In genomic region chr17:39722965-39723848, GRCh38 we compare ENCODE assay signal across 16 cellular contexts. TPM values are rescaled to one million over a fixed set of nuclear protein-coding genes. Genes with fewer than 3 reads are reported as not detected.
DNase-seq lines count a peak whose midpoint lies in the region; ATAC-seq, FAIRE-seq and TF ChIP-seq lines count a peak whose summit lies in the region.
"Had no signal": no experiment of that assay in that cellular context is flagged by ENCODE, and none has a peak within 500 bp of the region (broad histone marks: within the 10 kb centered on the region; RNA-seq: fewer than 3 reads in every experiment).

No MANE protein-coding gene starts in this region.

- intact Hi-C loops in activated CD4-positive, alpha-beta memory T cell treated with anti-CD3 and anti-CD28 coated beads for 36 hours (cut with micrococcal nuclease) = no loop called here
- intact Hi-C loops in GM12878 (cut with micrococcal nuclease; ENCODE audit: unreplicated experiment) = no loop called here

- H3K79me2 ChIP-seq in GM12878 (ENCODE audit: control insufficient read depth, insufficient read depth, low read length) = no peaks in the 10 kb centered on the region

- BruUV-seq in GM12878 (replicated peaks; lab: Mats Ljungman, UMichigan) = no TSS peak

- no peak for TF ChIP-seq CTCF in GM12878 (IDR thresholded peaks at IDR 0.05 in 2 of 3, conservative IDR thresholded peaks at IDR 0.05 in 1 of 3; ENCODE audit: control insufficient read depth in 2 of 3, extremely low read depth in 1 of 3, insufficient read depth in 1 of 3, low read depth in 3 of 3, low read length in 3 of 3)

- H3K9me3 ChIP-seq in HUES6 (ENCODE audit: control insufficient read depth, insufficient read depth, low read depth, low read length) (no peaks in the 10 kb centered on the region), GM12878 (replicated peaks; ENCODE audit: control insufficient read depth, insufficient read depth, low read length) (no peaks in the 10 kb centered on the region)
- H3K9me3 ChIP-seq: upper lobe of left lung had no signal

- WGBS in GM12878 (ENCODE audit: insufficient coverage, insufficient replicate concordance, low lambda C conversion rate, missing lambda C conversion rate) = 84% methylated on average over 30 of the region's 34 CpGs

- no peak overlapping the region for H2AFZ ChIP-seq in GM12878 (ENCODE audit: control insufficient read depth, low read depth, low read length)

- ATAC-seq in GM12878 = peak; percentile 69

- TF ChIP-seq POLR2A in GM12878 (IDR thresholded peaks at IDR 0.05; ENCODE audit: low read depth, low read length) = no peak

- peaks cover 9% of the 10 kb centered on the region for H3K4me1 ChIP-seq in HUES6 (ENCODE audit: control insufficient read depth, insufficient read depth, low read length)
- H3K4me1 ChIP-seq in GM12878 (ENCODE audit: control insufficient read depth, insufficient read depth, low read length) = no peaks in the 10 kb centered on the region

- no peak overlapping the region for H3K4me2 ChIP-seq in GM12878 (ENCODE audit: control insufficient read depth, insufficient read depth)

- RAD21 ChIA-PET in GM12878 (lab: Charles Lee; ENCODE audit: unreplicated experiment) = no interaction called here

- TF ChIP-seq EP300 in GM12878 (IDR thresholded peaks at IDR 0.05; ENCODE audit: borderline replicate concordance in 1 of 2, control insufficient read depth in 1 of 2, low read depth in 2 of 2, low read length in 2 of 2) = no peak

- no peak overlapping the region for H3K9ac ChIP-seq in HUES6 (ENCODE audit: low read length)
- H3K9ac ChIP-seq in GM12878 (ENCODE audit: control insufficient read depth, insufficient read depth, low read length) = no peak overlapping the region

- no peak for FAIRE-seq in GM12878 (lab: Jason Lieb, UNC)
- FAIRE-seq: small intestine had no signal

- CTCF ChIA-PET in activated CD4-positive, alpha-beta memory T cell treated with anti-CD3 and anti-CD28 coated beads for 36 hours (lab: Charles Lee) = interaction anchor here (1.2 kb wide), 1 partner anchor 70 kb away, joined by 7 read pairs; no protein-coding TSS in a partner anchor
- CTCF ChIA-PET in activated CD4-positive, alpha-beta memory T cell treated with anti-CD3 and anti-CD28 coated beads, Interleukin-2, amount 10 ng/mL, durations not matched to agents 7 days and 5 days (lab: Charles Lee) = interaction anchor here (0.8 kb wide), 1 partner anchor 7 kb away, joined by 5 read pairs; the partner anchor contains the start of gene MIEN1
- CTCF ChIA-PET in GM12878 (lab: Yijun Ruan, JAX) = no interaction called here

- POLR2A ChIA-PET in activated CD4-positive, alpha-beta memory T cell treated with anti-CD3 and anti-CD28 coated beads for 36 hours (lab: Charles Lee) = no interaction called here
- POLR2A ChIA-PET in activated CD4-positive, alpha-beta memory T cell treated with anti-CD3 and anti-CD28 coated beads, Interleukin-2, amount 10 ng/mL, durations not matched to agents 7 days and 5 days (lab: Charles Lee) = no interaction called here
- POLR2A ChIA-PET in GM12878 (lab: Charles Lee) = no interaction called here

- in situ Hi-C loops in GM12878 (cut with MboI) = no loop called here

- H3K4me1 Mint-ChIP-seq in activated CD4-positive, alpha-beta memory T cell treated with anti-CD3 and anti-CD28 coated beads for 36 hours (ENCODE audit: low read depth) = no peaks in the 10 kb centered on the region
- H3K4me1 Mint-ChIP-seq in activated CD4-positive, alpha-beta memory T cell treated with anti-CD3 and anti-CD28 coated beads, Interleukin-2, amount 10 ng/mL, durations not matched to agents 7 days and 5 days = no peaks in the 10 kb centered on the region

- H3K27me3 ChIP-seq in HUES6 (ENCODE audit: control insufficient read depth, insufficient read depth, low read length) (no peaks in the 10 kb centered on the region), GM12878 (replicated peaks in 1 of 2; ENCODE audit: control insufficient read depth in 2 of 2, insufficient read depth in 2 of 2, low read length in 1 of 2) (no peaks in the 10 kb centered on the region)
- H3K27me3 ChIP-seq: brain microvascular endothelial cell, upper lobe of left lung had no signal

- H3K4me3 Mint-ChIP-seq in activated CD4-positive, alpha-beta memory T cell treated with anti-CD3 and anti-CD28 coated beads for 36 hours = no peak overlapping the region
- H3K4me3 Mint-ChIP-seq in activated CD4-positive, alpha-beta memory T cell treated with anti-CD3 and anti-CD28 coated beads, Interleukin-2, amount 10 ng/mL, durations not matched to agents 7 days and 5 days = no peak overlapping the region

- TF ChIP-seq RAD21 in GM12878 (IDR thresholded peaks at IDR 0.05; ENCODE audit: insufficient read depth, low read depth, low read length) = no peak

- H3K27ac Mint-ChIP-seq in activated CD4-positive, alpha-beta memory T cell treated with anti-CD3 and anti-CD28 coated beads for 36 hours = no peak overlapping the region
- no peak overlapping the region for H3K27ac Mint-ChIP-seq in activated CD4-positive, alpha-beta memory T cell treated with anti-CD3 and anti-CD28 coated beads, Interleukin-2, amount 10 ng/mL, durations not matched to agents 7 days and 5 days

- H3K9me3 Mint-ChIP-seq in activated CD4-positive, alpha-beta memory T cell treated with anti-CD3 and anti-CD28 coated beads for 36 hours = no peaks in the 10 kb centered on the region
- H3K9me3 Mint-ChIP-seq in activated CD4-positive, alpha-beta memory T cell treated with anti-CD3 and anti-CD28 coated beads, Interleukin-2, amount 10 ng/mL, durations not matched to agents 7 days and 5 days = no peaks in the 10 kb centered on the region

- peak; percentile 22 for DNase-seq in activated CD4-positive, alpha-beta memory T cell treated with anti-CD3 and anti-CD28 coated beads for 36 hours
- DNase-seq in activated CD4-positive, alpha-beta memory T cell treated with anti-CD3 and anti-CD28 coated beads, Interleukin-2, amount 10 ng/mL, durations not matched to agents 7 days and 5 days = no peak
- DNase-seq in GM12878 (ENCODE audit: low read depth, low spot score) (no peak), HCEC 1CT (no peak), T1000 (lab: John Stamatoyannopoulos, UW) (no peak), NCI-H1105 treated with DMSO at 0.1 percent for 48 hours (lab: John Stamatoyannopoulos, UW) (no peak)
- peak; percentile 54 for DNase-seq in stimulated activated CD8-positive, alpha-beta memory T cell treated with anti-CD3 and anti-CD28 coated beads, Interleukin-4, amount 100 ng/mL, for 48 hours
- DNase-seq: brain microvascular endothelial cell, glutamatergic neuron, NCI-H1092 treated with DMSO at 0.1 percent for 48 hours, NCI-H526, small intestine had no signal

- peak overlapping the region; percentile 12; the same call in 1 of the 2 replicates for H3K4me3 ChIP-seq in HUES6 (ENCODE audit: low read depth, low read length)
- H3K4me3 ChIP-seq in GM12878 = no peak overlapping the region
- H3K4me3 ChIP-seq: upper lobe of left lung had no signal

- no peak overlapping the region for H3K27ac ChIP-seq in HUES6 (ENCODE audit: low read depth, low read length)
- no peak overlapping the region for H3K27ac ChIP-seq in GM12878 (ENCODE audit: control insufficient read depth, insufficient read depth)
- H3K27ac ChIP-seq: brain microvascular endothelial cell, upper lobe of left lung, VCaP had no signal

- H3K36me3 Mint-ChIP-seq in activated CD4-positive, alpha-beta memory T cell treated with anti-CD3 and anti-CD28 coated beads for 36 hours = peaks cover 3% of the 10 kb centered on the region
- peaks cover under 1% of the 10 kb centered on the region for H3K36me3 Mint-ChIP-seq in activated CD4-positive, alpha-beta memory T cell treated with anti-CD3 and anti-CD28 coated beads, Interleukin-2, amount 10 ng/mL, durations not matched to agents 7 days and 5 days (ENCODE audit: low read depth)

- H4K20me1 ChIP-seq in GM12878 (ENCODE audit: control insufficient read depth, insufficient read depth) = no peaks in the 10 kb centered on the region

- SMC1A ChIA-PET in GM12878 (lab: Charles Lee; ENCODE audit: uncharacterized antibody, unreplicated experiment) = no interaction called here

- H3K27me3 Mint-ChIP-seq in activated CD4-positive, alpha-beta memory T cell treated with anti-CD3 and anti-CD28 coated beads for 36 hours = no peaks in the 10 kb centered on the region
- H3K27me3 Mint-ChIP-seq in activated CD4-positive, alpha-beta memory T cell treated with anti-CD3 and anti-CD28 coated beads, Interleukin-2, amount 10 ng/mL, durations not matched to agents 7 days and 5 days = no peaks in the 10 kb centered on the region

- H3K36me3 ChIP-seq in HUES6 (ENCODE audit: control insufficient read depth, insufficient read depth, low read length) (peaks cover 86% of the 10 kb centered on the region), GM12878 (ENCODE audit: control insufficient read depth in 2 of 2, insufficient read depth in 2 of 2, low read length in 1 of 2) (0 out of 4 replicates have a peak, but pooled peaks cover 0 to 3% of the 10 kb centered on the region in 2 experiments)

RNA-seq across cellular contexts. Expression of gene MIEN1, which starts 7.1 kb away (rescaled TPM):
- 10 to 100 TPM; 41.0 to 43.8 TPM for total RNA-seq in activated CD4-positive, alpha-beta memory T cell treated with anti-CD3 and anti-CD28 coated beads for 36 hours
- total RNA-seq in activated CD4-positive, alpha-beta memory T cell treated with anti-CD3 and anti-CD28 coated beads, Interleukin-2, amount 10 ng/mL, durations not matched to agents 7 days and 5 days = 10 to 100 TPM; 40.1 to 45.1 TPM
- total RNA-seq in GM12878 (2013; cell fraction: nucleolus; rRNA removed) = 14.7 and 16.1 TPM in 2 replicates
- 42.5 and 50.5 TPM in 2 replicates for total RNA-seq in GM12878 (2014; rRNA removed)
- total RNA-seq in GM12878 (2014; rRNA removed; fragmentation: Illumina TruSeq; extraction: Trizol) = 34.2 and 41.5 TPM in 2 replicates
- 36.6 and 39.7 TPM in 2 replicates for total RNA-seq in GM12878 (2021)
- 47.5 TPM for polyA plus RNA-seq in GM12878 (2011; ENCODE audit: low read depth)
- 29.2 and 45.0 TPM in 2 replicates for polyA plus RNA-seq in GM12878 (2011; rRNA removed)
- polyA plus RNA-seq in GM12878 (2011; cell fraction: cytosol; rRNA removed) = 61.0 and 70.8 TPM in 2 replicates
- 29.0 and 38.3 TPM in 2 replicates for polyA plus RNA-seq in GM12878 (2011; cell fraction: nucleus; rRNA removed)
- polyA plus RNA-seq in GM12878 (2012) = 37.8 and 45.6 TPM in 2 replicates
- 69.2 and 74.4 TPM in 2 replicates for polyA plus RNA-seq in GM12878 (2014; fragmentation: Illumina TruSeq; extraction: Trizol)
- polyA plus RNA-seq in GM12878 (2014; fragmentation: Nextera tagmentation; extraction: Ambion mirVana) = 10 to 100 TPM; 24.9 to 42.5 TPM
- 61.5 and 70.1 TPM in 2 replicates for polyA plus RNA-seq in GM12878 (2014; rRNA removed)
- polyA plus RNA-seq in GM12878 (2016; fragmentation: Nextera tagmentation; extraction: Ambion mirVana) = 10 to 100 TPM; 86.4 to 89.1 TPM
- polyA minus RNA-seq in GM12878 (2011; rRNA and poly(A)+ RNA removed) = 14.0 and 24.9 TPM in 2 replicates
- polyA minus RNA-seq in GM12878 (2011; cell fraction: cytosol; rRNA and poly(A)+ RNA removed) = 11.0 and 11.6 TPM in 2 replicates
- 21.4 and 28.5 TPM in 2 replicates for polyA minus RNA-seq in GM12878 (2011; cell fraction: nucleus; rRNA and poly(A)+ RNA removed)

RNA-seq across cellular contexts. Expression of gene GRB7, which starts 14.5 kb away (rescaled TPM):
- 1 to 10 TPM in 1 of 2 experiments, under 1 TPM in 1; 0.34 to 1.2 TPM for total RNA-seq in activated CD4-positive, alpha-beta memory T cell treated with anti-CD3 and anti-CD28 coated beads for 36 hours
- total RNA-seq in activated CD4-positive, alpha-beta memory T cell treated with anti-CD3 and anti-CD28 coated beads, Interleukin-2, amount 10 ng/mL, durations not matched to agents 7 days and 5 days = under 1 TPM; 0.30 to 0.40 TPM
- 1.0 and 1.4 TPM in 2 replicates for total RNA-seq in GM12878 (2013; cell fraction: nucleolus; rRNA removed)
- total RNA-seq in GM12878 (2014; rRNA removed) = 0.16 and 0.34 TPM in 2 replicates
- 0.09 TPM in 1 of 2 replicates, not detected in the other for total RNA-seq in GM12878 (2014; rRNA removed; fragmentation: Illumina TruSeq; extraction: Trizol)
- 0.23 and 0.45 TPM in 2 replicates for total RNA-seq in GM12878 (2021)
- polyA plus RNA-seq in GM12878 (2011; ENCODE audit: low read depth) = not detected
- polyA plus RNA-seq in GM12878 (2011; rRNA removed) = 0.05 and 0.10 TPM in 2 replicates
- polyA plus RNA-seq in GM12878 (2011; cell fraction: cytosol; rRNA removed) = 0.04 and 0.08 TPM in 2 replicates
- polyA plus RNA-seq in GM12878 (2011; cell fraction: nucleus; rRNA removed) = 0.24 and 0.28 TPM in 2 replicates
- 0.35 and 0.38 TPM in 2 replicates for polyA plus RNA-seq in GM12878 (2012)
- polyA plus RNA-seq in GM12878 (2014; fragmentation: Illumina TruSeq; extraction: Trizol) = 0.19 and 0.65 TPM in 2 replicates
- not detected for polyA plus RNA-seq in GM12878 (2014; fragmentation: Nextera tagmentation; extraction: Ambion mirVana)
- polyA plus RNA-seq in GM12878 (2014; rRNA removed) = 0.19 and 0.36 TPM in 2 replicates
- polyA plus RNA-seq in GM12878 (2016; fragmentation: Nextera tagmentation; extraction: Ambion mirVana) = under 1 TPM in 1 of 2 experiments, not detected in 1; 0.09 TPM
- polyA minus RNA-seq in GM12878 (2011; rRNA and poly(A)+ RNA removed) = not detected in 2 replicates
- polyA minus RNA-seq in GM12878 (2011; cell fraction: cytosol; rRNA and poly(A)+ RNA removed) = not detected in 2 replicates
- polyA minus RNA-seq in GM12878 (2011; cell fraction: nucleus; rRNA and poly(A)+ RNA removed) = 0.12 TPM in 1 of 2 replicates, not detected in the other

RNA-seq across cellular contexts. Expression of gene ERBB2, which starts 23.3 kb away (rescaled TPM):
- total RNA-seq in activated CD4-positive, alpha-beta memory T cell treated with anti-CD3 and anti-CD28 coated beads for 36 hours = 1 to 10 TPM; 5.9 to 6.3 TPM
- 1 to 10 TPM; 5.1 to 6.0 TPM for total RNA-seq in activated CD4-positive, alpha-beta memory T cell treated with anti-CD3 and anti-CD28 coated beads, Interleukin-2, amount 10 ng/mL, durations not matched to agents 7 days and 5 days
- total RNA-seq in GM12878 (2013; cell fraction: nucleolus; rRNA removed) = 15.3 and 28.2 TPM in 2 replicates
- total RNA-seq in GM12878 (2014; rRNA removed) (4.1 and 5.5 TPM in 2 replicates), GM12878 (2014; rRNA removed; fragmentation: Illumina TruSeq; extraction: Trizol) (3.9 and 4.7 TPM in 2 replicates), GM12878 (2021) (6.8 and 7.0 TPM in 2 replicates)
- polyA plus RNA-seq in GM12878 (2011; ENCODE audit: low read depth) = 1.9 TPM
- polyA plus RNA-seq in GM12878 (2011; rRNA removed) (4.0 and 4.2 TPM in 2 replicates), GM12878 (2014; fragmentation: Illumina TruSeq; extraction: Trizol) (3.1 and 4.5 TPM in 2 replicates), GM12878 (2014; fragmentation: Nextera tagmentation; extraction: Ambion mirVana) (under 1 TPM; 0.39 to 0.77 TPM), GM12878 (2014; rRNA removed) (5.0 and 7.0 TPM in 2 replicates), GM12878 (2016; fragmentation: Nextera tagmentation; extraction: Ambion mirVana) (1 to 10 TPM; 3.2 to 3.7 TPM)
- polyA plus RNA-seq in GM12878 (2011; cell fraction: cytosol; rRNA removed) = 4.1 and 5.2 TPM in 2 replicates
- polyA plus RNA-seq in GM12878 (2011; cell fraction: nucleus; rRNA removed) = 13.8 and 14.2 TPM in 2 replicates
- polyA plus RNA-seq in GM12878 (2012) = 4.6 and 5.3 TPM in 2 replicates
- 7.3 and 8.2 TPM in 2 replicates for polyA minus RNA-seq in GM12878 (2011; rRNA and poly(A)+ RNA removed)
- polyA minus RNA-seq in GM12878 (2011; cell fraction: cytosol; rRNA and poly(A)+ RNA removed) = 2.6 and 2.9 TPM in 2 replicates
- 4.7 and 6.8 TPM in 2 replicates for polyA minus RNA-seq in GM12878 (2011; cell fraction: nucleus; rRNA and poly(A)+ RNA removed)

RNA-seq across cellular contexts. Expression of gene PGAP3, which starts 35.4 kb away (rescaled TPM):
- 1 to 10 TPM; 8.3 to 8.6 TPM for total RNA-seq in activated CD4-positive, alpha-beta memory T cell treated with anti-CD3 and anti-CD28 coated beads for 36 hours
- total RNA-seq in activated CD4-positive, alpha-beta memory T cell treated with anti-CD3 and anti-CD28 coated beads, Interleukin-2, amount 10 ng/mL, durations not matched to agents 7 days and 5 days = 10 to 100 TPM; 14.0 to 14.2 TPM
- total RNA-seq in GM12878 (2013; cell fraction: nucleolus; rRNA removed) = 8.9 and 11.4 TPM in 2 replicates
- 6.4 and 7.4 TPM in 2 replicates for total RNA-seq in GM12878 (2014; rRNA removed)
- 2.7 and 4.3 TPM in 2 replicates for total RNA-seq in GM12878 (2014; rRNA removed; fragmentation: Illumina TruSeq; extraction: Trizol)
- total RNA-seq in GM12878 (2021) = 10.0 and 10.5 TPM in 2 replicates
- polyA plus RNA-seq in GM12878 (2011; ENCODE audit: low read depth) = 5.0 TPM
- polyA plus RNA-seq in GM12878 (2011; rRNA removed) = 2.8 and 6.6 TPM in 2 replicates
- polyA plus RNA-seq in GM12878 (2011; cell fraction: cytosol; rRNA removed) = 7.8 and 10.7 TPM in 2 replicates
- 37.7 and 38.6 TPM in 2 replicates for polyA plus RNA-seq in GM12878 (2011; cell fraction: nucleus; rRNA removed)
- 7.1 and 9.7 TPM in 2 replicates for polyA plus RNA-seq in GM12878 (2012)
- polyA plus RNA-seq in GM12878 (2014; fragmentation: Illumina TruSeq; extraction: Trizol) = 2.6 and 5.1 TPM in 2 replicates
- polyA plus RNA-seq in GM12878 (2014; fragmentation: Nextera tagmentation; extraction: Ambion mirVana) = 1 to 10 TPM in 1 of 2 experiments, under 1 TPM in 1; 0.21 to 1.2 TPM
- 5.6 and 8.4 TPM in 2 replicates for polyA plus RNA-seq in GM12878 (2014; rRNA removed)
- polyA plus RNA-seq in GM12878 (2016; fragmentation: Nextera tagmentation; extraction: Ambion mirVana) = 1 to 10 TPM; 4.9 to 5.9 TPM
- polyA minus RNA-seq in GM12878 (2011; rRNA and poly(A)+ RNA removed) = 5.3 and 11.6 TPM in 2 replicates
- polyA minus RNA-seq in GM12878 (2011; cell fraction: cytosol; rRNA and poly(A)+ RNA removed) = 2.1 and 4.2 TPM in 2 replicates
- 2.8 and 7.3 TPM in 2 replicates for polyA minus RNA-seq in GM12878 (2011; cell fraction: nucleus; rRNA and poly(A)+ RNA removed)

RNA-seq across cellular contexts. Expression of gene PNMT, which starts 55.0 kb away (rescaled TPM):
- total RNA-seq in activated CD4-positive, alpha-beta memory T cell treated with anti-CD3 and anti-CD28 coated beads for 36 hours = not detected
- not detected for total RNA-seq in activated CD4-positive, alpha-beta memory T cell treated with anti-CD3 and anti-CD28 coated beads, Interleukin-2, amount 10 ng/mL, durations not matched to agents 7 days and 5 days
- not detected in 2 replicates for total RNA-seq in GM12878 (2013; cell fraction: nucleolus; rRNA removed)
- not detected in 2 replicates for total RNA-seq in GM12878 (2014; rRNA removed)
- not detected in 2 replicates for total RNA-seq in GM12878 (2014; rRNA removed; fragmentation: Illumina TruSeq; extraction: Trizol)
- total RNA-seq in GM12878 (2021) = not detected in 2 replicates
- not detected for polyA plus RNA-seq in GM12878 (2011; ENCODE audit: low read depth)
- not detected in 2 replicates for polyA plus RNA-seq in GM12878 (2011; rRNA removed)
- polyA plus RNA-seq in GM12878 (2011; cell fraction: cytosol; rRNA removed) = not detected in 2 replicates
- 0.12 TPM in 1 of 2 replicates, not detected in the other for polyA plus RNA-seq in GM12878 (2011; cell fraction: nucleus; rRNA removed)
- not detected in 2 replicates for polyA plus RNA-seq in GM12878 (2012)
- not detected in 2 replicates for polyA plus RNA-seq in GM12878 (2014; fragmentation: Illumina TruSeq; extraction: Trizol)
- not detected for polyA plus RNA-seq in GM12878 (2014; fragmentation: Nextera tagmentation; extraction: Ambion mirVana)
- polyA plus RNA-seq in GM12878 (2014; rRNA removed) = 0.24 TPM in 1 of 2 replicates, not detected in the other
- not detected for polyA plus RNA-seq in GM12878 (2016; fragmentation: Nextera tagmentation; extraction: Ambion mirVana)
- polyA minus RNA-seq in GM12878 (2011; rRNA and poly(A)+ RNA removed) = not detected in 2 replicates
- not detected in 2 replicates for polyA minus RNA-seq in GM12878 (2011; cell fraction: cytosol; rRNA and poly(A)+ RNA removed)
- polyA minus RNA-seq in GM12878 (2011; cell fraction: nucleus; rRNA and poly(A)+ RNA removed) = not detected in 2 replicates
- polyA plus RNA-seq: AG04450 had no signal

Comparison
In these comparisons a context has a peak if more than half of its experiments do, and no peak if none do; other contexts are left out.
1. DNase-seq: peak in activated CD4-positive, alpha-beta memory T cell treated with anti-CD3 and anti-CD28 coated beads for 36 hours (single experiment) and stimulated activated CD8-positive, alpha-beta memory T cell treated with anti-CD3 and anti-CD28 coated beads, Interleukin-4, amount 100 ng/mL, for 48 hours (single experiment); none in activated CD4-positive, alpha-beta memory T cell treated with anti-CD3 and anti-CD28 coated beads, Interleukin-2, amount 10 ng/mL, durations not matched to agents 7 days and 5 days (single experiment), GM12878 (single experiment), HCEC 1CT (single experiment), T1000 (single experiment) and NCI-H1105 treated with DMSO at 0.1 percent for 48 hours (single experiment).